9 cellular contexts compared by ENCODE assay signal in genomic region chr18:51425889-51426288, GRCh38.
DNase-seq lines count a peak whose midpoint lies in the region; ATAC-seq and TF ChIP-seq lines count a peak whose summit lies in the region.
"Had no signal": no experiment of that assay in that cellular context is flagged by ENCODE, and none has a peak within 500 bp of the region (broad histone marks: within the 10 kb centered on the region; RNA-seq: fewer than 3 reads in every experiment).

No MANE protein-coding gene starts in this region.

- H3K36me3 Mint-ChIP-seq in CD14-positive monocyte, result no peaks in the 10 kb centered on the region
- H3K36me3 Mint-ChIP-seq: activated naive CD8-positive, alpha-beta T cell had no signal

- H3K27me3 Mint-ChIP-seq in CD14-positive monocyte (ENCODE audit: low read depth in 3 of 3), result peaks cover 0 to 1% (median 0%) of the 10 kb centered on the region in 3 donors

- ATAC-seq in GM18498 (IDR thresholded peaks at IDR 0.05; ENCODE audit: unreplicated experiment) (peak; percentile 44), HG03095 (IDR thresholded peaks at IDR 0.05; ENCODE audit: unreplicated experiment) (peak; percentile 20), HG02970 (IDR thresholded peaks at IDR 0.05; ENCODE audit: low FRiP score, unreplicated experiment) (no peak)

- DNase-seq in GM19240 (ENCODE audit: insufficient read length, low spot score), result peak; percentile 5
- DNase-seq in fibroblast of pulmonary artery (ENCODE audit: low read depth), result peak; percentile 31
- DNase-seq in RPMI8226, result no peak
- DNase-seq in CD14-positive monocyte (ENCODE audit: low spot score), result no peak
- DNase-seq: H9 had no signal

- H3K4me1 Mint-ChIP-seq in CD14-positive monocyte, result no peaks in the 10 kb centered on the region

- H3K4me3 Mint-ChIP-seq in CD14-positive monocyte, result no peak overlapping the region
- H3K4me3 Mint-ChIP-seq: activated naive CD8-positive, alpha-beta T cell; H9 had no signal

- intact Hi-C loops in CD14-positive monocyte (cut with micrococcal nuclease), result no loop called here

- no peak overlapping the region for H3K4me3 ChIP-seq in fibroblast of pulmonary artery (replicated peaks; ENCODE audit: low read depth, low read length)

- TF ChIP-seq CTCF in fibroblast of pulmonary artery (IDR thresholded peaks at IDR 0.05; ENCODE audit: low read length, missing control alignments) (no peak), CD14-positive monocyte (IDR thresholded peaks at IDR 0.05) (no peak)

- H3K27ac Mint-ChIP-seq in CD14-positive monocyte, result peak overlapping the region in 1 of 7 donors; percentile 22
- H3K27ac Mint-ChIP-seq: activated naive CD8-positive, alpha-beta T cell had no signal

- H3K9me3 Mint-ChIP-seq in CD14-positive monocyte, result peaks cover 0 to 11% (median 0%) of the 10 kb centered on the region in 7 donors
- H3K9me3 Mint-ChIP-seq: H9 had no signal

Comparison
In these comparisons a context has a peak if more than half of its experiments do, and no peak if none do; other contexts are left out.
1. DNase-seq: peak in GM19240 (single experiment) and fibroblast of pulmonary artery (single experiment); none in RPMI8226 (single experiment) and CD14-positive monocyte (single experiment).